1 cellular context compared by ENCODE assay signal in the genomic region with DNA sequence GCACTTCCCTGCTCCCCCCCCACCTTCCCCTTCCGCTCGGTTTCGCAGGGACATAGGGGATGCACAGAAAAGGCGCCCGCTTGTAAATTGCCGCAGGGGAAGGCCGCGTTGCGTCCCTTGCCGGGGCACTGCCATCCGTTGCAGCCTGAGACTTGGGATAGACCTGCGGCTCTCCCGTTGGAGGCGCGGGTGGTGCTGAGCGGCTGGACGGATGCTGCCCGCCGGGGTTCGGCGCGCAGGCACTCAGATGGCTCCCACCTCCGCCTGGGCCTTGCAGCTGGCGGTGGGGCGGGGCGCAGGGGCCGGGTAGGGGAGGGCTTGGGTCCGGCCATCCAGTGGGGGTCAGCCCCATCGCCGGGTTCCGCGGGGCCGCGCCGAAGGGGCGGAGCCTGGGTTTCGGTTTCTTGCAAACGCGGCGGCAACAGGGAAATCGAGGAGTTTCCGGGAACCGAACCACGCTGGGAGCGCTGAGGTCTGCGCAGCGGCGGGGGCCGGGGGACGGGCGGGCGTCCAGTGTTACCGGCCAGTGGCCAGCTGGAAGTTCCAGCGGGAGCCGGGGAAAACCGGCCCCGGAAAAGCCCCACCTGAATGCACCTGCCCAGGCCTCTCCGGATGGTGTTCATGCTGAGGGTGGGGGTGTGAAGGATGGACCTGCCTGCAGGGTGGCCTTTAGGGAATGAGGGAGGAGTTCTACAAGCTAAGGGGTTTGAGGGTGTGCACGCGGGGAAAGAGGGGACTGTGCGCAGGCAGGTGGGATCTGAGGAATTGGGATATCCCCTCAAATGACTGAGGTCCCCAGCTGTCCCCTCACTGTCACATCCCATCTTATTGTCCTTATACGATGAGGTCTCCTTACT.
TF ChIP-seq lines count a peak whose summit lies in the region.

No MANE protein-coding gene starts in this region.

TF ChIP-seq in A549, 52 proteins besides CTCF, POLR2A, EP300 and RAD21 (continued from another document):
- TF ChIP-seq ZFP36 (IDR thresholded peaks at IDR 0.05; ENCODE audit: borderline replicate concordance, partially characterized antibody) (no peak), PHF8 (IDR thresholded peaks at IDR 0.05; ENCODE audit: borderline replicate concordance, low read depth) (peak; percentile 78; the same call in 1 of the 2 replicates), JUN (IDR thresholded peaks at IDR 0.05) (peak; percentile 45 to 52; a peak in 2 of 5 replicates)
- TF ChIP-seq, protein P1, sequence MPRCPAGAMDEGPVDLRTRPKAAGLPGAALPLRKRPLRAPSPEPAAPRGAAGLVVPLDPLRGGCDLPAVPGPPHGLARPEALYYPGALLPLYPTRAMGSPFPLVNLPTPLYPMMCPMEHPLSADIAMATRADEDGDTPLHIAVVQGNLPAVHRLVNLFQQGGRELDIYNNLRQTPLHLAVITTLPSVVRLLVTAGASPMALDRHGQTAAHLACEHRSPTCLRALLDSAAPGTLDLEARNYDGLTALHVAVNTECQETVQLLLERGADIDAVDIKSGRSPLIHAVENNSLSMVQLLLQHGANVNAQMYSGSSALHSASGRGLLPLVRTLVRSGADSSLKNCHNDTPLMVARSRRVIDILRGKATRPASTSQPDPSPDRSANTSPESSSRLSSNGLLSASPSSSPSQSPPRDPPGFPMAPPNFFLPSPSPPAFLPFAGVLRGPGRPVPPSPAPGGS (IDR thresholded peaks at IDR 0.05), result 0 out of 3 replicates have a peak, but pooled peaks have one; percentile 40
- TF ChIP-seq, protein P2, sequence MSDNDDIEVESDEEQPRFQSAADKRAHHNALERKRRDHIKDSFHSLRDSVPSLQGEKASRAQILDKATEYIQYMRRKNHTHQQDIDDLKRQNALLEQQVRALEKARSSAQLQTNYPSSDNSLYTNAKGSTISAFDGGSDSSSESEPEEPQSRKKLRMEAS (IDR thresholded peaks at IDR 0.05), result peak; percentile 53; the same call in 1 of the 2 replicates
- TF ChIP-seq, protein P3, sequence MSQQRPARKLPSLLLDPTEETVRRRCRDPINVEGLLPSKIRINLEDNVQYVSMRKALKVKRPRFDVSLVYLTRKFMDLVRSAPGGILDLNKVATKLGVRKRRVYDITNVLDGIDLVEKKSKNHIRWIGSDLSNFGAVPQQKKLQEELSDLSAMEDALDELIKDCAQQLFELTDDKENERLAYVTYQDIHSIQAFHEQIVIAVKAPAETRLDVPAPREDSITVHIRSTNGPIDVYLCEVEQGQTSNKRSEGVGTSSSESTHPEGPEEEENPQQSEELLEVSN (IDR thresholded peaks at IDR 0.05; ENCODE audit: borderline replicate concordance, low read depth), result 0 out of 2 replicates have a peak, but pooled peaks have one; percentile 21
- TF ChIP-seq, protein P4, sequence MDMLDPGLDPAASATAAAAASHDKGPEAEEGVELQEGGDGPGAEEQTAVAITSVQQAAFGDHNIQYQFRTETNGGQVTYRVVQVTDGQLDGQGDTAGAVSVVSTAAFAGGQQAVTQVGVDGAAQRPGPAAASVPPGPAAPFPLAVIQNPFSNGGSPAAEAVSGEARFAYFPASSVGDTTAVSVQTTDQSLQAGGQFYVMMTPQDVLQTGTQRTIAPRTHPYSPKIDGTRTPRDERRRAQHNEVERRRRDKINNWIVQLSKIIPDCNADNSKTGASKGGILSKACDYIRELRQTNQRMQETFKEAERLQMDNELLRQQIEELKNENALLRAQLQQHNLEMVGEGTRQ (IDR thresholded peaks at IDR 0.05), result no peak
- TF ChIP-seq, protein P5, sequence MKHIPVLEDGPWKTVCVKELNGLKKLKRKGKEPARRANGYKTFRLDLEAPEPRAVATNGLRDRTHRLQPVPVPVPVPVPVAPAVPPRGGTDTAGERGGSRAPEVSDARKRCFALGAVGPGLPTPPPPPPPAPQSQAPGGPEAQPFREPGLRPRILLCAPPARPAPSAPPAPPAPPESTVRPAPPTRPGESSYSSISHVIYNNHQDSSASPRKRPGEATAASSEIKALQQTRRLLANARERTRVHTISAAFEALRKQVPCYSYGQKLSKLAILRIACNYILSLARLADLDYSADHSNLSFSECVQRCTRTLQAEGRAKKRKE (CRISPR knock-in tag; IDR thresholded peaks at IDR 0.05; ENCODE audit: low read depth), result no peak; the same call in 1 of the 2 replicates
